In genomic region chr2:85584857-85585780, GRCh38 we compare ENCODE assay signal across 8 cellular contexts. TPM values are rescaled to one million over a fixed set of nuclear protein-coding genes. Genes with fewer than 3 reads are reported as not detected.
DNase-seq lines count a peak whose midpoint lies in the region; ATAC-seq and TF ChIP-seq lines count a peak whose summit lies in the region.

No MANE protein-coding gene starts in this region.

- peak overlapping the region; percentile 35 for H3K4me3 ChIP-seq in neural progenitor cell

- H3K27ac Mint-ChIP-seq in activated B cell treated with CpG ODN at 0.5 μM for 24 hours, result peak overlapping the region; percentile 63
- H3K27ac Mint-ChIP-seq in neural progenitor cell, result peak overlapping the region; percentile 65

- H3K9ac ChIP-seq in neural progenitor cell, result no peak overlapping the region

- H2AFZ ChIP-seq in neural progenitor cell (replicated peaks), result no peak overlapping the region

- intact Hi-C loops in activated B cell treated with CpG ODN at 0.5 μM for 24 hours (cut with micrococcal nuclease), result loop anchor here (1.0 kb wide), 2 partner anchors 10 to 63 kb away; partner anchors contain the start of gene RNF181

- no peaks in the 10 kb centered on the region for H3K9me3 Mint-ChIP-seq in activated B cell treated with CpG ODN at 0.5 μM for 24 hours
- no peaks in the 10 kb centered on the region for H3K9me3 Mint-ChIP-seq in neural progenitor cell

- H3K36me3 Mint-ChIP-seq in activated B cell treated with CpG ODN at 0.5 μM for 24 hours (ENCODE audit: low read depth), result peaks cover 22% of the 10 kb centered on the region
- H3K36me3 Mint-ChIP-seq in neural progenitor cell, result peaks cover 2% of the 10 kb centered on the region

- H3K27me3 Mint-ChIP-seq in activated B cell treated with CpG ODN at 0.5 μM for 24 hours, result no peaks in the 10 kb centered on the region
- H3K27me3 Mint-ChIP-seq in neural progenitor cell (ENCODE audit: insufficient read depth, low read depth), result no peaks in the 10 kb centered on the region

- peak overlapping the region; percentile 74 for H3K4me2 ChIP-seq in neural progenitor cell

- H3K4me1 ChIP-seq in neural progenitor cell, result no peaks in the 10 kb centered on the region

- ATAC-seq in HG03196 (IDR thresholded peaks at IDR 0.05; ENCODE audit: unreplicated experiment) (peak; percentile 38), activated B cell treated with CpG ODN at 0.5 μM for 24 hours (ENCODE audit: low read depth) (peak; percentile 43)

- H3K9me3 ChIP-seq in neural progenitor cell (ENCODE audit: low read depth), result no peaks in the 10 kb centered on the region

- DNase-seq in activated T-cell treated with anti-CD3 and anti-CD28 coated beads for 48 hours (ENCODE audit: low read depth), result peak; percentile 9
- DNase-seq in activated T-cell treated with anti-CD3 and anti-CD28 coated beads for 4 hours, result no peak
- DNase-seq in activated B cell treated with CpG ODN at 0.5 μM for 24 hours, result no peak
- peak; percentile 49 for DNase-seq in fibroblast of gingiva (ENCODE audit: low read depth)
- DNase-seq in neural progenitor cell (ENCODE audit: low spot score), result no peak
- no peak for DNase-seq in NCI-H1092 treated with DMSO at 0.1 percent for 48 hours (lab: John Stamatoyannopoulos, UW)
- no peak for DNase-seq in DMS114 treated with DMSO at 0.1 percent for 48 hours (lab: John Stamatoyannopoulos, UW; ENCODE audit: unreplicated experiment)

- H3K4me3 Mint-ChIP-seq in activated B cell treated with CpG ODN at 0.5 μM for 24 hours (peak overlapping the region; percentile 82), neural progenitor cell (no peak overlapping the region)

- no peak overlapping the region for H3K27ac ChIP-seq in neural progenitor cell

- H3K36me3 ChIP-seq in neural progenitor cell, result no peaks in the 10 kb centered on the region

- H4K20me1 ChIP-seq in neural progenitor cell (ENCODE audit: low read depth), result no peaks in the 10 kb centered on the region

- TF ChIP-seq CTCF in activated B cell treated with CpG ODN at 0.5 μM for 24 hours (IDR thresholded peaks at IDR 0.05) (no peak), neural progenitor cell (IDR thresholded peaks at IDR 0.05) (no peak)

- POLR2A ChIA-PET in activated B cell treated with CpG ODN at 0.5 μM for 24 hours (lab: Charles Lee), result interaction anchor here (0.6 to 5.9 kb wide), 7 partner anchors 7 to 1237 kb away, joined by 3 to 59 read pairs (median 3); partner anchors contain the start of genes MAT2A, RNF181 and TGOLN2

- CTCF ChIA-PET in activated B cell treated with CpG ODN at 0.5 μM for 24 hours (lab: Charles Lee), result interaction anchor here (0.6 kb wide), 1 partner anchor 101 kb away, joined by 3 read pairs; no protein-coding TSS in a partner anchor

- H3K27me3 ChIP-seq in neural progenitor cell, result peaks cover 100% of the 10 kb centered on the region

- H3K4me1 Mint-ChIP-seq in activated B cell treated with CpG ODN at 0.5 μM for 24 hours (peaks cover 46% of the 10 kb centered on the region), neural progenitor cell (peaks cover 39% of the 10 kb centered on the region)

- no peaks in the 10 kb centered on the region for H3F3A ChIP-seq in neural progenitor cell (ENCODE audit: low read depth)

- no peaks in the 10 kb centered on the region for H3K79me2 ChIP-seq in neural progenitor cell (ENCODE audit: low read depth)

RNA-seq across cellular contexts. Expression of gene VAMP5, which starts 0.9 kb away (rescaled TPM):
- total RNA-seq in activated B cell treated with CpG ODN at 0.5 μM for 24 hours (8.8 and 11.4 TPM in 2 replicates), neural progenitor cell (ENCODE audit: low replicate concordance) (not detected in 2 replicates)

RNA-seq across cellular contexts. Expression of gene VAMP8, which starts 7.7 kb away (rescaled TPM):
- total RNA-seq in activated B cell treated with CpG ODN at 0.5 μM for 24 hours, result 128 and 145 TPM in 2 replicates
- 0.52 and 2.4 TPM in 2 replicates for total RNA-seq in neural progenitor cell (ENCODE audit: low replicate concordance)

RNA-seq across cellular contexts. Expression of gene RNF181, which starts 10.4 kb away (rescaled TPM):
- total RNA-seq in activated B cell treated with CpG ODN at 0.5 μM for 24 hours (104 and 108 TPM in 2 replicates), neural progenitor cell (ENCODE audit: low replicate concordance) (81.3 and 113 TPM in 2 replicates)

RNA-seq across cellular contexts. Expression of gene TMEM150A, which starts 17.4 kb away (rescaled TPM):
- 13.2 and 15.0 TPM in 2 replicates for total RNA-seq in activated B cell treated with CpG ODN at 0.5 μM for 24 hours
- total RNA-seq in neural progenitor cell (ENCODE audit: low replicate concordance), result 7.2 and 12.5 TPM in 2 replicates

RNA-seq across cellular contexts. Expression of gene GGCX, which starts 23.8 kb away (rescaled TPM):
- total RNA-seq in activated B cell treated with CpG ODN at 0.5 μM for 24 hours (30.0 and 30.7 TPM in 2 replicates), neural progenitor cell (ENCODE audit: low replicate concordance) (29.7 and 41.7 TPM in 2 replicates)

Comparison
In these comparisons a context has a peak if more than half of its experiments do, and no peak if none do; other contexts are left out.
1. DNase-seq: peak in activated T-cell treated with anti-CD3 and anti-CD28 coated beads for 48 hours (single experiment) and fibroblast of gingiva (single experiment); none in activated T-cell treated with anti-CD3 and anti-CD28 coated beads for 4 hours (single experiment), activated B cell treated with CpG ODN at 0.5 μM for 24 hours (single experiment), neural progenitor cell (single experiment), NCI-H1092 treated with DMSO at 0.1 percent for 48 hours (single experiment) and DMS114 treated with DMSO at 0.1 percent for 48 hours (single experiment).
2. RNA of gene VAMP8, which starts 7.7 kb away (total RNA-seq): 128 to 145 TPM in activated B cell treated with CpG ODN at 0.5 μM for 24 hours; 0.52 to 2.4 TPM in neural progenitor cell; every median in the first group is over 10 times any median in the second.